Comparison of ENCODE assay signal across 16 cellular contexts in genomic region chr17:56292010-56292409, GRCh38.
DNase-seq lines count a peak whose midpoint lies in the region; ATAC-seq, FAIRE-seq and TF ChIP-seq lines count a peak whose summit lies in the region.
"Had no signal": no experiment of that assay in that cellular context is flagged by ENCODE, and none has a peak within 500 bp of the region (broad histone marks: within the 10 kb centered on the region; RNA-seq: fewer than 3 reads in every experiment).

No MANE protein-coding gene starts in this region.

- H3K4me1 ChIP-seq in MM.1S (ENCODE audit: low read length): no peaks in the 10 kb centered on the region
- H3K4me1 ChIP-seq: HAP-1 had no signal

- H3K27ac ChIP-seq in AG04450 (ENCODE audit: low read depth, low read length) (peak overlapping the region; percentile 23), KOPT-K1 (ENCODE audit: low read depth, low read length, poor library complexity, severe bottlenecking) (peak overlapping the region; percentile 98), MM.1S (ENCODE audit: low read length) (no peak overlapping the region)

- H3K9ac ChIP-seq in MM.1S (ENCODE audit: low read length): no peak overlapping the region

- CTCF ChIA-PET in AG04450 (lab: Charles Lee): no interaction called here

- POLR2A ChIA-PET in AG04450 (lab: Yijun Ruan, JAX): no interaction called here

- H3K4me2 ChIP-seq in MM.1S (ENCODE audit: low read depth, low read length): no peak overlapping the region

- TF ChIP-seq CTCF in AG04450 (IDR thresholded peaks at IDR 0.05; ENCODE audit: low read depth, low read length): no peak
- no peak for TF ChIP-seq CTCF in bronchial epithelial cell (IDR thresholded peaks at IDR 0.05; ENCODE audit: insufficient read depth, low read length, severe bottlenecking)
- no peak for TF ChIP-seq CTCF in MM.1S (IDR thresholded peaks at IDR 0.05; ENCODE audit: low read length)

- H3K4me3 ChIP-seq in AG04450 (ENCODE audit: low read depth, low read length) (no peak overlapping the region), bronchial epithelial cell (ENCODE audit: low read depth, low read length) (no peak overlapping the region), MM.1S (ENCODE audit: low read length) (no peak overlapping the region)
- H3K4me3 ChIP-seq: HAP-1 had no signal

- H3F3A ChIP-seq in MM.1S (ENCODE audit: insufficient read depth, low read length): no peaks in the 10 kb centered on the region

- H3K27me3 ChIP-seq in AG04450 (ENCODE audit: control insufficient read depth, insufficient read depth, low read length): no peaks in the 10 kb centered on the region
- H3K27me3 ChIP-seq in bronchial epithelial cell (ENCODE audit: control insufficient read depth, insufficient read depth, low read length): no peaks in the 10 kb centered on the region
- H3K27me3 ChIP-seq in MM.1S (replicated peaks; ENCODE audit: insufficient read depth, low read length): no peaks in the 10 kb centered on the region

- DNase-seq in AG04450 (ENCODE audit: low read depth, low spot score) (peak; percentile 20), bronchial epithelial cell (ENCODE audit: low read depth) (peak; percentile 61), kidney tubule cell (ENCODE audit: low spot score) (peak; percentile 87), pons (ENCODE audit: low spot score) (no peak), MM.1S (no peak)
- no peak for DNase-seq in stimulated activated CD4-positive, alpha-beta T cell treated with anti-CD3 and anti-CD28 coated beads, Interleukin-1b, Interleukin-23, amount 100 ng/mL, for 48 hours
- DNase-seq: activated naive CD4-positive, alpha-beta T cell treated with Interleukin-2 at 50 U/mL for 16 hours; AML-193; NCI-H146; NCI-H526 treated with DMSO at 0.1 percent for 48 hours; T-helper 9 cell had no signal

- H3K9me3 ChIP-seq in AG04450 (ENCODE audit: control insufficient read depth, insufficient read depth, low read length) (no peaks in the 10 kb centered on the region), KOPT-K1 (ENCODE audit: insufficient read depth, low read length, poor library complexity, severe bottlenecking) (no peaks in the 10 kb centered on the region), MM.1S (replicated peaks; ENCODE audit: insufficient read depth, low read length) (no peaks in the 10 kb centered on the region)
- H3K9me3 ChIP-seq: HAP-1 had no signal

- no peaks in the 10 kb centered on the region; the same call in 1 of the 2 replicates for H3K36me3 ChIP-seq in KOPT-K1 (ENCODE audit: insufficient read depth, low read length)
- H3K36me3 ChIP-seq in bronchial epithelial cell (ENCODE audit: control insufficient read depth, insufficient read depth, low read length): no peaks in the 10 kb centered on the region
- no peaks in the 10 kb centered on the region for H3K36me3 ChIP-seq in MM.1S (replicated peaks; ENCODE audit: insufficient read depth, low read length)
- H3K36me3 ChIP-seq: HAP-1 had no signal

- no peak overlapping the region for H2AFZ ChIP-seq in MM.1S (ENCODE audit: low read length)

- FAIRE-seq in bronchial epithelial cell (lab: Jason Lieb, UNC): no peak
- FAIRE-seq: colon had no signal

- H3K79me2 ChIP-seq in MM.1S (ENCODE audit: low read length): no peaks in the 10 kb centered on the region

- H3K9me2 ChIP-seq in MM.1S (replicated peaks; ENCODE audit: insufficient read depth, low read length): no peaks in the 10 kb centered on the region

- no peak for ATAC-seq in HG03280 (IDR thresholded peaks at IDR 0.05; ENCODE audit: unreplicated experiment)
- ATAC-seq: Right ventricle myocardium inferior had no signal

- H4K20me1 ChIP-seq in MM.1S (ENCODE audit: insufficient read depth, low read length): no peaks in the 10 kb centered on the region

Comparison
In these comparisons a context has a peak if more than half of its experiments do, and no peak if none do; other contexts are left out.
1. DNase-seq: peak in AG04450 (single experiment), bronchial epithelial cell (single experiment) and kidney tubule cell (single experiment); none in pons (single experiment), MM.1S (single experiment) and stimulated activated CD4-positive, alpha-beta T cell treated with anti-CD3 and anti-CD28 coated beads, Interleukin-1b, Interleukin-23, amount 100 ng/mL, for 48 hours (single experiment).